Comparison of ENCODE assay signal across 1 cellular context in genomic region chr7:71267734-71268133, GRCh38.
TF ChIP-seq lines count a peak whose summit lies in the region.

No MANE protein-coding gene starts in this region.

TF ChIP-seq in H1, 55 proteins besides CTCF, POLR2A, EP300 and RAD21:
- TF ChIP-seq SP2 (IDR thresholded peaks at IDR 0.05; ENCODE audit: low read length) (no peak), SUZ12 (IDR thresholded peaks at IDR 0.05; ENCODE audit: low read length) (no peak), FOSL1 (IDR thresholded peaks at IDR 0.05; ENCODE audit: insufficient read depth, low read depth, low read length) (no peak), CBX5 (IDR thresholded peaks at IDR 0.05; ENCODE audit: low read depth, low read length) (no peak), HDAC2 (IDR thresholded peaks at IDR 0.05; ENCODE audit: borderline replicate concordance in 1 of 2, low read depth in 2 of 2, low read length in 2 of 2) (no peak), ZNF274 (IDR thresholded peaks at IDR 0.05; ENCODE audit: borderline replicate concordance, extremely low read depth, low read length) (no peak), KDM5A (IDR thresholded peaks at IDR 0.05; ENCODE audit: low read length) (no peak), SP1 (IDR thresholded peaks at IDR 0.05; ENCODE audit: low read depth, low read length) (no peak), BACH1 (IDR thresholded peaks at IDR 0.05; ENCODE audit: low read length) (no peak), NANOG (IDR thresholded peaks at IDR 0.05; ENCODE audit: insufficient read depth, low read depth, low read length, poor library complexity, severe bottlenecking) (no peak), NRF1 (IDR thresholded peaks at IDR 0.05; ENCODE audit: low read depth, low read length) (no peak), TAF7 (optimal IDR thresholded peaks at IDR 0.05; ENCODE audit: borderline replicate concordance, low read depth, low read length) (no peak), ASH2L (IDR thresholded peaks at IDR 0.05; ENCODE audit: low read length) (no peak), POLR2AphosphoS5 (IDR thresholded peaks at IDR 0.05; ENCODE audit: low read depth, low read length) (no peak), YY1 (IDR thresholded peaks at IDR 0.05; ENCODE audit: low read depth, low read length) (no peak), SAP30 (IDR thresholded peaks at IDR 0.05; ENCODE audit: insufficient read depth, insufficient replicate concordance, low read length) (no peak), EGR1 (IDR thresholded peaks at IDR 0.05; ENCODE audit: borderline replicate concordance, low read depth, low read length) (no peak), SIN3A (conservative IDR thresholded peaks at IDR 0.05 in 1 of 2, IDR thresholded peaks at IDR 0.05 in 1 of 2; ENCODE audit: low read depth in 1 of 2, low read length in 2 of 2) (no peak), MAFK (IDR thresholded peaks at IDR 0.05; ENCODE audit: low read depth, low read length) (no peak)
